ENCODE assay signal across 15 cellular contexts in the genomic region with DNA sequence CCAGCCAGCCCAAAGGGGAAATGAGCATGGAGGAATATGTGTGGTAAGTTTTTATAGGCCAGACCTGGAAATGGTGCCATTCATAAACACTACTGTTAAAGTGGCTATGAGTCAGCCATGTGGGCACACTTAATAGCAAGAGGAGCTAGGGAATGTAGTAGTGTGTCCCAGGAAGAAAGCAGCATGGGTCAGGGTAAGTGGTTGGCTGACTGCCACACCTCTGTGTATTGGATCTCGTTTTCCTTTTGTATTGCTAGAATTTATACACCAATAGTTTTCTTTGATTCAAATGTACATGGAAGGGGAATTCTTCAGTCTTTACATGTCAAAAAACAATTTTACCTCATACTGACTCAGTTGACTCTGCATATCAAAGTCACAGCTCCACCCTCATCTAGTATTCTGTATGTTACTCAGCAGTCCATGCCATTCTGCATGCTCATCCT. TPM values are rescaled to one million over a fixed set of nuclear protein-coding genes. Genes with fewer than 3 reads are reported as not detected.
A peak's percentile ranks its signal among the peaks of the same experiment; 100 is the strongest.
DNase-seq lines count a peak whose midpoint lies in the region; ATAC-seq and TF ChIP-seq lines count a peak whose summit lies in the region.
"Had no signal": no experiment of that assay in that cellular context is flagged by ENCODE, and none has a peak within 500 bp of the region (broad histone marks: within the 10 kb centered on the region; RNA-seq: fewer than 3 reads in every experiment).

No MANE protein-coding gene starts in this region.

- H3K27me3 Mint-ChIP-seq in HFFc6 (ENCODE audit: insufficient read depth), result peaks cover 13% of the 10 kb centered on the region
- H3K27me3 Mint-ChIP-seq in activated T-helper 17 cell treated with anti-CD3 and anti-CD28 coated beads, Interleukin-2, amount 50 U/mL, for 72 hours, result peaks cover 39% of the 10 kb centered on the region
- no peaks in the 10 kb centered on the region for H3K27me3 Mint-ChIP-seq in endothelial cell (ENCODE audit: unreplicated experiment)

- no peak for TF ChIP-seq CTCF in HFFc6 (IDR thresholded peaks at IDR 0.05)
- no peak for TF ChIP-seq CTCF in endothelial cell (IDR thresholded peaks at IDR 0.05; ENCODE audit: unreplicated experiment)

- H3K27ac Mint-ChIP-seq in HFFc6, result peak overlapping the region; percentile 15; the same call in 1 of the 2 replicates
- H3K27ac Mint-ChIP-seq in activated T-helper 17 cell treated with anti-CD3 and anti-CD28 coated beads, Interleukin-2, amount 50 U/mL, for 72 hours, result no peak overlapping the region
- no peak overlapping the region for H3K27ac Mint-ChIP-seq in endothelial cell (ENCODE audit: unreplicated experiment)
- H3K27ac Mint-ChIP-seq: activated CD8-positive, alpha-beta memory T cell treated with anti-CD3 and anti-CD28 coated beads, Interleukin-2, amount 10 ng/mL, durations not matched to agents 7 days and 5 days had no signal

- no peak overlapping the region; the same call in 1 of the 2 replicates for H3K4me3 Mint-ChIP-seq in HFFc6
- no peak overlapping the region for H3K4me3 Mint-ChIP-seq in activated T-helper 17 cell treated with anti-CD3 and anti-CD28 coated beads, Interleukin-2, amount 50 U/mL, for 72 hours
- no peak overlapping the region for H3K4me3 Mint-ChIP-seq in endothelial cell (ENCODE audit: unreplicated experiment)
- H3K4me3 Mint-ChIP-seq: activated CD8-positive, alpha-beta memory T cell treated with anti-CD3 and anti-CD28 coated beads, Interleukin-2, amount 10 ng/mL, durations not matched to agents 7 days and 5 days had no signal

- peak; percentile 43 for ATAC-seq in activated T-helper 17 cell treated with anti-CD3 and anti-CD28 coated beads, Interleukin-2, amount 50 U/mL, for 72 hours (replicated peaks)
- ATAC-seq in HG03097 (IDR thresholded peaks at IDR 0.05; ENCODE audit: low FRiP score, unreplicated experiment), result no peak
- ATAC-seq: activated CD8-positive, alpha-beta memory T cell treated with anti-CD3 and anti-CD28 coated beads, Interleukin-2, amount 10 ng/mL, durations not matched to agents 7 days and 5 days; Right ventricle myocardium inferior had no signal

- H3K36me3 Mint-ChIP-seq in HFFc6 (ENCODE audit: low read depth) (no peaks in the 10 kb centered on the region), endothelial cell (ENCODE audit: low read depth, unreplicated experiment) (no peaks in the 10 kb centered on the region)
- no peaks in the 10 kb centered on the region for H3K36me3 Mint-ChIP-seq in activated T-helper 17 cell treated with anti-CD3 and anti-CD28 coated beads, Interleukin-2, amount 50 U/mL, for 72 hours (ENCODE audit: low read depth)
- H3K36me3 Mint-ChIP-seq: activated CD8-positive, alpha-beta memory T cell treated with anti-CD3 and anti-CD28 coated beads, Interleukin-2, amount 10 ng/mL, durations not matched to agents 7 days and 5 days had no signal

- H3K4me1 Mint-ChIP-seq in HFFc6 (ENCODE audit: low read depth) (peaks cover 27% of the 10 kb centered on the region), endothelial cell (ENCODE audit: unreplicated experiment) (peaks cover 5% of the 10 kb centered on the region)
- no peaks in the 10 kb centered on the region for H3K4me1 Mint-ChIP-seq in activated T-helper 17 cell treated with anti-CD3 and anti-CD28 coated beads, Interleukin-2, amount 50 U/mL, for 72 hours
- H3K4me1 Mint-ChIP-seq: activated CD8-positive, alpha-beta memory T cell treated with anti-CD3 and anti-CD28 coated beads, Interleukin-2, amount 10 ng/mL, durations not matched to agents 7 days and 5 days had no signal

- no peaks in the 10 kb centered on the region for H3K9me3 Mint-ChIP-seq in HFFc6
- peaks cover 4% of the 10 kb centered on the region for H3K9me3 Mint-ChIP-seq in activated T-helper 17 cell treated with anti-CD3 and anti-CD28 coated beads, Interleukin-2, amount 50 U/mL, for 72 hours
- H3K9me3 Mint-ChIP-seq in endothelial cell (ENCODE audit: unreplicated experiment), result no peaks in the 10 kb centered on the region

- DNase-seq in AG08395 (ENCODE audit: low spot score) (peak; percentile 24), HFFc6 (peak; percentile 60), kidney glomerular epithelial cell (lab: John Stamatoyannopoulos, UW) (peak; percentile 3), NCI-H1048 (lab: John Stamatoyannopoulos, UW) (no peak), endothelial cell (ENCODE audit: low spot score) (no peak)
- no peak for DNase-seq in stimulated activated CD4-positive, alpha-beta T cell treated with anti-CD3 and anti-CD28 coated beads, Interleukin-2, amount 100 ng/mL, for 24 hours
- DNase-seq: activated CD8-positive, alpha-beta memory T cell treated with anti-CD3 and anti-CD28 coated beads, Interleukin-2, amount 10 ng/mL, durations not matched to agents 7 days and 5 days; anterior cingulate cortex; effector memory CD4-positive, alpha-beta T cell; Karpas-422; mesendoderm; NCI-H510A had no signal

RNA-seq across cellular contexts. Expression of gene SGMS2, which starts 22.9 kb away (rescaled TPM):
- 10 to 100 TPM; 30.5 to 45.9 (median 34.7) TPM for total RNA-seq in HFFc6 (2021; fragmentation: NEBNext Ultra II Directional; extraction: Animal tissue kit (Norgen Biotek cat#: 25700))
- 1 to 10 TPM in 1 of 2 donors, under 1 TPM in 1; 0.19 to 1.2 TPM for total RNA-seq in activated T-helper 17 cell treated with anti-CD3 and anti-CD28 coated beads, Interleukin-2, amount 50 U/mL, for 72 hours
- total RNA-seq in endothelial cell (ENCODE audit: unreplicated experiment), result 0.26 TPM

Comparison
In these comparisons a context has a peak if more than half of its experiments do, and no peak if none do; other contexts are left out.
1. DNase-seq: peak in AG08395 (single experiment), HFFc6 (single experiment) and kidney glomerular epithelial cell (single experiment); none in NCI-H1048 (single experiment), endothelial cell (single experiment) and stimulated activated CD4-positive, alpha-beta T cell treated with anti-CD3 and anti-CD28 coated beads, Interleukin-2, amount 100 ng/mL, for 24 hours (0 of 2).
2. RNA of gene SGMS2, which starts 22.9 kb away (total RNA-seq): 30.5 to 45.9 TPM in HFFc6; 0.19 to 1.2 TPM in activated T-helper 17 cell treated with anti-CD3 and anti-CD28 coated beads, Interleukin-2, amount 50 U/mL, for 72 hours and 0.26 TPM in endothelial cell (single experiment); every median in the first group is over 10 times any median in the second.